Comparison of ENCODE assay signal across 1 cellular context in genomic region chr16:27154573-27155521, GRCh38.
TF ChIP-seq lines count a peak whose summit lies in the region.

No MANE protein-coding gene starts in this region.

TF ChIP-seq in HepG2, 621 proteins besides CTCF, POLR2A, EP300 and RAD21 (continued from another document and continues in another):
- TF ChIP-seq, protein P1, sequence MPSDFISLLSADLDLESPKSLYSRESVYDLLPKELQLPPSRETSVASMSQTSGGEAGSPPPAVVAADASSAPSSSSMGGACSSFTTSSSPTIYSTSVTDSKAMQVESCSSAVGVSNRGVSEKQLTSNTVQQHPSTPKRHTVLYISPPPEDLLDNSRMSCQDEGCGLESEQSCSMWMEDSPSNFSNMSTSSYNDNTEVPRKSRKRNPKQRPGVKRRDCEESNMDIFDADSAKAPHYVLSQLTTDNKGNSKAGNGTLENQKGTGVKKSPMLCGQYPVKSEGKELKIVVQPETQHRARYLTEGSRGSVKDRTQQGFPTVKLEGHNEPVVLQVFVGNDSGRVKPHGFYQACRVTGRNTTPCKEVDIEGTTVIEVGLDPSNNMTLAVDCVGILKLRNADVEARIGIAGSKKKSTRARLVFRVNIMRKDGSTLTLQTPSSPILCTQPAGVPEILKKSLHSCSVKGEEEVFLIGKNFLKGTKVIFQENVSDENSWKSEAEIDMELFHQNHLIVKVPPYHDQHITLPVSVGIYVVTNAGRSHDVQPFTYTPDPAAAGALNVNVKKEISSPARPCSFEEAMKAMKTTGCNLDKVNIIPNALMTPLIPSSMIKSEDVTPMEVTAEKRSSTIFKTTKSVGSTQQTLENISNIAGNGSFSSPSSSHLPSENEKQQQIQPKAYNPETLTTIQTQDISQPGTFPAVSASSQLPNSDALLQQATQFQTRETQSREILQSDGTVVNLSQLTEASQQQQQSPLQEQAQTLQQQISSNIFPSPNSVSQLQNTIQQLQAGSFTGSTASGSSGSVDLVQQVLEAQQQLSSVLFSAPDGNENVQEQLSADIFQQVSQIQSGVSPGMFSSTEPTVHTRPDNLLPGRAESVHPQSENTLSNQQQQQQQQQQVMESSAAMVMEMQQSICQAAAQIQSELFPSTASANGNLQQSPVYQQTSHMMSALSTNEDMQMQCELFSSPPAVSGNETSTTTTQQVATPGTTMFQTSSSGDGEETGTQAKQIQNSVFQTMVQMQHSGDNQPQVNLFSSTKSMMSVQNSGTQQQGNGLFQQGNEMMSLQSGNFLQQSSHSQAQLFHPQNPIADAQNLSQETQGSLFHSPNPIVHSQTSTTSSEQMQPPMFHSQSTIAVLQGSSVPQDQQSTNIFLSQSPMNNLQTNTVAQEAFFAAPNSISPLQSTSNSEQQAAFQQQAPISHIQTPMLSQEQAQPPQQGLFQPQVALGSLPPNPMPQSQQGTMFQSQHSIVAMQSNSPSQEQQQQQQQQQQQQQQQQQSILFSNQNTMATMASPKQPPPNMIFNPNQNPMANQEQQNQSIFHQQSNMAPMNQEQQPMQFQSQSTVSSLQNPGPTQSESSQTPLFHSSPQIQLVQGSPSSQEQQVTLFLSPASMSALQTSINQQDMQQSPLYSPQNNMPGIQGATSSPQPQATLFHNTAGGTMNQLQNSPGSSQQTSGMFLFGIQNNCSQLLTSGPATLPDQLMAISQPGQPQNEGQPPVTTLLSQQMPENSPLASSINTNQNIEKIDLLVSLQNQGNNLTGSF (CRISPR knock-in tag; IDR thresholded peaks at IDR 0.05): no peak
- TF ChIP-seq ZNF598 (CRISPR knock-in tag; IDR thresholded peaks at IDR 0.05; ENCODE audit: borderline replicate concordance) (peak; percentile 90; the same call in 1 of the 2 replicates), ZNF337 (CRISPR knock-in tag; IDR thresholded peaks at IDR 0.05; ENCODE audit: borderline replicate concordance, low read depth) (no peak), HDAC2 (CRISPR knock-in tag; IDR thresholded peaks at IDR 0.05) (peak; percentile 33; the same call in 1 of the 2 replicates), HNF4G (IDR thresholded peaks at IDR 0.05; ENCODE audit: borderline replicate concordance, low read depth, low read length) (peak; percentile 46; the same call in 1 of the 2 replicates), HNF4G (CRISPR knock-in tag; IDR thresholded peaks at IDR 0.05; ENCODE audit: borderline replicate concordance, low read depth) (peak; percentile 76; the same call in 1 of the 2 replicates), IKZF4 (CRISPR knock-in tag; IDR thresholded peaks at IDR 0.05; ENCODE audit: borderline replicate concordance, low read depth, not compliant biosample characterization) (peak; percentile 55), ZNF383 (CRISPR knock-in tag; IDR thresholded peaks at IDR 0.05; ENCODE audit: borderline replicate concordance) (0 out of 2 replicates have a peak, but pooled peaks have one; percentile 71), ARNT (IDR thresholded peaks at IDR 0.05) (no peak), ZNF747 (CRISPR knock-in tag; IDR thresholded peaks at IDR 0.05; ENCODE audit: borderline replicate concordance) (no peak), ZNF292 (CRISPR knock-in tag; IDR thresholded peaks at IDR 0.05; ENCODE audit: borderline replicate concordance, low read depth) (peak; percentile 60; the same call in 1 of the 2 replicates), KDM3A (CRISPR knock-in tag; IDR thresholded peaks at IDR 0.05; ENCODE audit: low read depth) (no peak), ISX (CRISPR knock-in tag; conservative IDR thresholded peaks at IDR 0.05) (no peak; the same call in 1 of the 2 replicates), ZNF282 (IDR thresholded peaks at IDR 0.05; ENCODE audit: partially characterized antibody) (no peak), FOXP4 (CRISPR knock-in tag; IDR thresholded peaks at IDR 0.05) (0 out of 2 replicates have a peak, but pooled peaks have one; percentile 19), HNRNPL (IDR thresholded peaks at IDR 0.05; ENCODE audit: low read depth, low read length) (no peak), NFIB (CRISPR knock-in tag; IDR thresholded peaks at IDR 0.05; ENCODE audit: borderline replicate concordance) (no peak), SIN3A (IDR thresholded peaks at IDR 0.05; ENCODE audit: borderline replicate concordance, low read depth, low read length) (no peak), NR2C2 (CRISPR knock-in tag; IDR thresholded peaks at IDR 0.05; ENCODE audit: borderline replicate concordance) (no peak), MAX (IDR thresholded peaks at IDR 0.05) (peak; percentile 48), ZFP36L2 (CRISPR knock-in tag; IDR thresholded peaks at IDR 0.05) (no peak), KDM5A (IDR thresholded peaks at IDR 0.05; ENCODE audit: borderline replicate concordance, low read length) (no peak), NR2F2 (IDR thresholded peaks at IDR 0.05; ENCODE audit: borderline replicate concordance, low read depth) (no peak), IKZF5 (CRISPR knock-in tag; IDR thresholded peaks at IDR 0.05) (0 out of 2 replicates have a peak, but pooled peaks have one; percentile 51), CREB3 (CRISPR knock-in tag; IDR thresholded peaks at IDR 0.05) (no peak)
- TF ChIP-seq, protein P2, sequence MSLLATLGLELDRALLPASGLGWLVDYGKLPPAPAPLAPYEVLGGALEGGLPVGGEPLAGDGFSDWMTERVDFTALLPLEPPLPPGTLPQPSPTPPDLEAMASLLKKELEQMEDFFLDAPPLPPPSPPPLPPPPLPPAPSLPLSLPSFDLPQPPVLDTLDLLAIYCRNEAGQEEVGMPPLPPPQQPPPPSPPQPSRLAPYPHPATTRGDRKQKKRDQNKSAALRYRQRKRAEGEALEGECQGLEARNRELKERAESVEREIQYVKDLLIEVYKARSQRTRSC (CRISPR knock-in tag; IDR thresholded peaks at IDR 0.05; ENCODE audit: low read depth): no peak
- TF ChIP-seq, protein P3, sequence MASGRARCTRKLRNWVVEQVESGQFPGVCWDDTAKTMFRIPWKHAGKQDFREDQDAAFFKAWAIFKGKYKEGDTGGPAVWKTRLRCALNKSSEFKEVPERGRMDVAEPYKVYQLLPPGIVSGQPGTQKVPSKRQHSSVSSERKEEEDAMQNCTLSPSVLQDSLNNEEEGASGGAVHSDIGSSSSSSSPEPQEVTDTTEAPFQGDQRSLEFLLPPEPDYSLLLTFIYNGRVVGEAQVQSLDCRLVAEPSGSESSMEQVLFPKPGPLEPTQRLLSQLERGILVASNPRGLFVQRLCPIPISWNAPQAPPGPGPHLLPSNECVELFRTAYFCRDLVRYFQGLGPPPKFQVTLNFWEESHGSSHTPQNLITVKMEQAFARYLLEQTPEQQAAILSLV (CRISPR knock-in tag; IDR thresholded peaks at IDR 0.05; ENCODE audit: borderline replicate concordance): peak; percentile 66; the same call in 1 of the 2 replicates
- TF ChIP-seq, protein P4, sequence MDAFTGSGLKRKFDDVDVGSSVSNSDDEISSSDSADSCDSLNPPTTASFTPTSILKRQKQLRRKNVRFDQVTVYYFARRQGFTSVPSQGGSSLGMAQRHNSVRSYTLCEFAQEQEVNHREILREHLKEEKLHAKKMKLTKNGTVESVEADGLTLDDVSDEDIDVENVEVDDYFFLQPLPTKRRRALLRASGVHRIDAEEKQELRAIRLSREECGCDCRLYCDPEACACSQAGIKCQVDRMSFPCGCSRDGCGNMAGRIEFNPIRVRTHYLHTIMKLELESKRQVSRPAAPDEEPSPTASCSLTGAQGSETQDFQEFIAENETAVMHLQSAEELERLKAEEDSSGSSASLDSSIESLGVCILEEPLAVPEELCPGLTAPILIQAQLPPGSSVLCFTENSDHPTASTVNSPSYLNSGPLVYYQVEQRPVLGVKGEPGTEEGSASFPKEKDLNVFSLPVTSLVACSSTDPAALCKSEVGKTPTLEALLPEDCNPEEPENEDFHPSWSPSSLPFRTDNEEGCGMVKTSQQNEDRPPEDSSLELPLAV (CRISPR knock-in tag; conservative IDR thresholded peaks at IDR 0.05; ENCODE audit: low read depth): no peak
- TF ChIP-seq, protein P5, sequence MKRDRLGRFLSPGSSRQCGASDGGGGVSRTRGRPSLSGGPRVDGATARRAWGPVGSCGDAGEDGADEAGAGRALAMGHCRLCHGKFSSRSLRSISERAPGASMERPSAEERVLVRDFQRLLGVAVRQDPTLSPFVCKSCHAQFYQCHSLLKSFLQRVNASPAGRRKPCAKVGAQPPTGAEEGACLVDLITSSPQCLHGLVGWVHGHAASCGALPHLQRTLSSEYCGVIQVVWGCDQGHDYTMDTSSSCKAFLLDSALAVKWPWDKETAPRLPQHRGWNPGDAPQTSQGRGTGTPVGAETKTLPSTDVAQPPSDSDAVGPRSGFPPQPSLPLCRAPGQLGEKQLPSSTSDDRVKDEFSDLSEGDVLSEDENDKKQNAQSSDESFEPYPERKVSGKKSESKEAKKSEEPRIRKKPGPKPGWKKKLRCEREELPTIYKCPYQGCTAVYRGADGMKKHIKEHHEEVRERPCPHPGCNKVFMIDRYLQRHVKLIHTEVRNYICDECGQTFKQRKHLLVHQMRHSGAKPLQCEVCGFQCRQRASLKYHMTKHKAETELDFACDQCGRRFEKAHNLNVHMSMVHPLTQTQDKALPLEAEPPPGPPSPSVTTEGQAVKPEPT (CRISPR knock-in tag; IDR thresholded peaks at IDR 0.05; ENCODE audit: low read depth): no peak
- TF ChIP-seq, protein P6, sequence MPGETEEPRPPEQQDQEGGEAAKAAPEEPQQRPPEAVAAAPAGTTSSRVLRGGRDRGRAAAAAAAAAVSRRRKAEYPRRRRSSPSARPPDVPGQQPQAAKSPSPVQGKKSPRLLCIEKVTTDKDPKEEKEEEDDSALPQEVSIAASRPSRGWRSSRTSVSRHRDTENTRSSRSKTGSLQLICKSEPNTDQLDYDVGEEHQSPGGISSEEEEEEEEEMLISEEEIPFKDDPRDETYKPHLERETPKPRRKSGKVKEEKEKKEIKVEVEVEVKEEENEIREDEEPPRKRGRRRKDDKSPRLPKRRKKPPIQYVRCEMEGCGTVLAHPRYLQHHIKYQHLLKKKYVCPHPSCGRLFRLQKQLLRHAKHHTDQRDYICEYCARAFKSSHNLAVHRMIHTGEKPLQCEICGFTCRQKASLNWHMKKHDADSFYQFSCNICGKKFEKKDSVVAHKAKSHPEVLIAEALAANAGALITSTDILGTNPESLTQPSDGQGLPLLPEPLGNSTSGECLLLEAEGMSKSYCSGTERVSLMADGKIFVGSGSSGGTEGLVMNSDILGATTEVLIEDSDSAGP (CRISPR knock-in tag; IDR thresholded peaks at IDR 0.05; ENCODE audit: borderline replicate concordance): peak; percentile 41
- TF ChIP-seq, protein P7, sequence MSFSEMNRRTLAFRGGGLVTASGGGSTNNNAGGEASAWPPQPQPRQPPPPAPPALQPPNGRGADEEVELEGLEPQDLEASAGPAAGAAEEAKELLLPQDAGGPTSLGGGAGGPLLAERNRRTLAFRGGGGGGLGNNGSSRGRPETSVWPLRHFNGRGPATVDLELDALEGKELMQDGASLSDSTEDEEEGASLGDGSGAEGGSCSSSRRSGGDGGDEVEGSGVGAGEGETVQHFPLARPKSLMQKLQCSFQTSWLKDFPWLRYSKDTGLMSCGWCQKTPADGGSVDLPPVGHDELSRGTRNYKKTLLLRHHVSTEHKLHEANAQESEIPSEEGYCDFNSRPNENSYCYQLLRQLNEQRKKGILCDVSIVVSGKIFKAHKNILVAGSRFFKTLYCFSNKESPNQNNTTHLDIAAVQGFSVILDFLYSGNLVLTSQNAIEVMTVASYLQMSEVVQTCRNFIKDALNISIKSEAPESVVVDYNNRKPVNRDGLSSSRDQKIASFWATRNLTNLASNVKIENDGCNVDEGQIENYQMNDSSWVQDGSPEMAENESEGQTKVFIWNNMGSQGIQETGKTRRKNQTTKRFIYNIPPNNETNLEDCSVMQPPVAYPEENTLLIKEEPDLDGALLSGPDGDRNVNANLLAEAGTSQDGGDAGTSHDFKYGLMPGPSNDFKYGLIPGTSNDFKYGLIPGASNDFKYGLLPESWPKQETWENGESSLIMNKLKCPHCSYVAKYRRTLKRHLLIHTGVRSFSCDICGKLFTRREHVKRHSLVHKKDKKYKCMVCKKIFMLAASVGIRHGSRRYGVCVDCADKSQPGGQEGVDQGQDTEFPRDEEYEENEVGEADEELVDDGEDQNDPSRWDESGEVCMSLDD (CRISPR knock-in tag; IDR thresholded peaks at IDR 0.05; ENCODE audit: borderline replicate concordance): no peak
- TF ChIP-seq, protein P8, sequence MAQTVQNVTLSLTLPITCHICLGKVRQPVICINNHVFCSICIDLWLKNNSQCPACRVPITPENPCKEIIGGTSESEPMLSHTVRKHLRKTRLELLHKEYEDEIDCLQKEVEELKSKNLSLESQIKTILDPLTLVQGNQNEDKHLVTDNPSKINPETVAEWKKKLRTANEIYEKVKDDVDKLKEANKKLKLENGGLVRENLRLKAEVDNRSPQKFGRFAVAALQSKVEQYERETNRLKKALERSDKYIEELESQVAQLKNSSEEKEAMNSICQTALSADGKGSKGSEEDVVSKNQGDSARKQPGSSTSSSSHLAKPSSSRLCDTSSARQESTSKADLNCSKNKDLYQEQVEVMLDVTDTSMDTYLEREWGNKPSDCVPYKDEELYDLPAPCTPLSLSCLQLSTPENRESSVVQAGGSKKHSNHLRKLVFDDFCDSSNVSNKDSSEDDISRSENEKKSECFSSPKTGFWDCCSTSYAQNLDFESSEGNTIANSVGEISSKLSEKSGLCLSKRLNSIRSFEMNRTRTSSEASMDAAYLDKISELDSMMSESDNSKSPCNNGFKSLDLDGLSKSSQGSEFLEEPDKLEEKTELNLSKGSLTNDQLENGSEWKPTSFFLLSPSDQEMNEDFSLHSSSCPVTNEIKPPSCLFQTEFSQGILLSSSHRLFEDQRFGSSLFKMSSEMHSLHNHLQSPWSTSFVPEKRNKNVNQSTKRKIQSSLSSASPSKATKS (CRISPR knock-in tag; IDR thresholded peaks at IDR 0.05): no peak
